ENCODE assay signal across 1 cellular context in genomic region chr17:48642843-48643696, GRCh38.
TF ChIP-seq lines count a peak whose summit lies in the region.

No MANE protein-coding gene starts in this region.

TF ChIP-seq in HCT116, 20 proteins besides CTCF, POLR2A, EP300 and RAD21:
- TF ChIP-seq SP1 (IDR thresholded peaks at IDR 0.05; ENCODE audit: low read depth) (no peak), POLR2AphosphoS5 (IDR thresholded peaks at IDR 0.05; ENCODE audit: low read depth, low read length) (no peak), EGR1 (IDR thresholded peaks at IDR 0.05; ENCODE audit: low read depth) (no peak), REST (IDR thresholded peaks at IDR 0.05; ENCODE audit: low read depth) (no peak), CBX3 (IDR thresholded peaks at IDR 0.05; ENCODE audit: low read depth) (no peak), JUND (IDR thresholded peaks at IDR 0.05) (no peak), ELF1 (IDR thresholded peaks at IDR 0.05; ENCODE audit: borderline replicate concordance, low read depth) (no peak), EZH2phosphoT487 (IDR thresholded peaks at IDR 0.05; ENCODE audit: borderline replicate concordance) (no peak), ZFX (IDR thresholded peaks at IDR 0.05) (no peak), FOSL1 (IDR thresholded peaks at IDR 0.05; ENCODE audit: low read depth) (no peak), MAX (IDR thresholded peaks at IDR 0.05) (no peak), YY1 (IDR thresholded peaks at IDR 0.05; ENCODE audit: extremely low read depth, insufficient replicate concordance, low read depth, low read length) (no peak), ZNF274 (IDR thresholded peaks at IDR 0.05; ENCODE audit: low read depth, low read length) (no peak), EZH2 (IDR thresholded peaks at IDR 0.05) (no peak), CEBPB (IDR thresholded peaks at IDR 0.05; ENCODE audit: low read depth) (no peak), SIN3A (IDR thresholded peaks at IDR 0.05; ENCODE audit: low read depth) (no peak), SRF (IDR thresholded peaks at IDR 0.05; ENCODE audit: low read depth) (no peak)
- TF ChIP-seq, protein P1, sequence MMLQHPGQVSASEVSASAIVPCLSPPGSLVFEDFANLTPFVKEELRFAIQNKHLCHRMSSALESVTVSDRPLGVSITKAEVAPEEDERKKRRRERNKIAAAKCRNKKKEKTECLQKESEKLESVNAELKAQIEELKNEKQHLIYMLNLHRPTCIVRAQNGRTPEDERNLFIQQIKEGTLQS (IDR thresholded peaks at IDR 0.05), result no peak
- TF ChIP-seq, protein P2, sequence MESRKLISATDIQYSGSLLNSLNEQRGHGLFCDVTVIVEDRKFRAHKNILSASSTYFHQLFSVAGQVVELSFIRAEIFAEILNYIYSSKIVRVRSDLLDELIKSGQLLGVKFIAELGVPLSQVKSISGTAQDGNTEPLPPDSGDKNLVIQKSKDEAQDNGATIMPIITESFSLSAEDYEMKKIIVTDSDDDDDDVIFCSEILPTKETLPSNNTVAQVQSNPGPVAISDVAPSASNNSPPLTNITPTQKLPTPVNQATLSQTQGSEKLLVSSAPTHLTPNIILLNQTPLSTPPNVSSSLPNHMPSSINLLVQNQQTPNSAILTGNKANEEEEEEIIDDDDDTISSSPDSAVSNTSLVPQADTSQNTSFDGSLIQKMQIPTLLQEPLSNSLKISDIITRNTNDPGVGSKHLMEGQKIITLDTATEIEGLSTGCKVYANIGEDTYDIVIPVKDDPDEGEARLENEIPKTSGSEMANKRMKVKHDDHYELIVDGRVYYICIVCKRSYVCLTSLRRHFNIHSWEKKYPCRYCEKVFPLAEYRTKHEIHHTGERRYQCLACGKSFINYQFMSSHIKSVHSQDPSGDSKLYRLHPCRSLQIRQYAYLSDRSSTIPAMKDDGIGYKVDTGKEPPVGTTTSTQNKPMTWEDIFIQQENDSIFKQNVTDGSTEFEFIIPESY (IDR thresholded peaks at IDR 0.05; ENCODE audit: extremely low read depth, insufficient replicate concordance, low read length), result no peak
